ENCODE assay signal across 10 cellular contexts in genomic region chr3:42376397-42376798, GRCh38. TPM values are rescaled to one million over a fixed set of nuclear protein-coding genes. Genes with fewer than 3 reads are reported as not detected.
DNase-seq lines count a peak whose midpoint lies in the region; ATAC-seq and TF ChIP-seq lines count a peak whose summit lies in the region.
"Had no signal": no experiment of that assay in that cellular context is flagged by ENCODE, and none has a peak within 500 bp of the region (broad histone marks: within the 10 kb centered on the region; RNA-seq: fewer than 3 reads in every experiment).

No MANE protein-coding gene starts in this region.

- H3K27me3 ChIP-seq in right atrium auricular region (no peaks in the 10 kb centered on the region), testis (no peaks in the 10 kb centered on the region)
- H3K27me3 ChIP-seq: neutrophil had no signal

- TF ChIP-seq POLR2A in testis (IDR thresholded peaks at IDR 0.05), result no peak

- H3K9me3 ChIP-seq in right atrium auricular region (no peaks in the 10 kb centered on the region), testis (no peaks in the 10 kb centered on the region)
- H3K9me3 ChIP-seq: neutrophil had no signal

- WGBS in testis, 2 donors, result 70 to 73% methylated on average over 4 of the region's 4 CpGs

- H3K9me3 Mint-ChIP-seq in activated T-cell treated with anti-CD3 and anti-CD28 coated beads, Interleukin-2, amount 50 U/mL, for 72 hours, result no peaks in the 10 kb centered on the region
- H3K9me3 Mint-ChIP-seq: activated naive CD4-positive, alpha-beta T cell treated with anti-CD3 and anti-CD28 coated beads, Interleukin-2, amount 50 U/mL, for 24 hours had no signal

- peaks cover 0 to 2% of the 10 kb centered on the region in 2 donors for H3K36me3 Mint-ChIP-seq in activated T-cell treated with anti-CD3 and anti-CD28 coated beads, Interleukin-2, amount 50 U/mL, for 72 hours (ENCODE audit: insufficient read depth in 2 of 2)
- H3K36me3 Mint-ChIP-seq: activated naive CD4-positive, alpha-beta T cell treated with anti-CD3 and anti-CD28 coated beads, Interleukin-2, amount 50 U/mL, for 24 hours had no signal

- H3K27me3 Mint-ChIP-seq in activated T-cell treated with anti-CD3 and anti-CD28 coated beads, Interleukin-2, amount 50 U/mL, for 72 hours (ENCODE audit: low read depth), result peaks cover 33% of the 10 kb centered on the region
- H3K27me3 Mint-ChIP-seq: activated naive CD4-positive, alpha-beta T cell treated with anti-CD3 and anti-CD28 coated beads, Interleukin-2, amount 50 U/mL, for 24 hours had no signal

- H3K36me3 ChIP-seq in right atrium auricular region (no peaks in the 10 kb centered on the region), testis (ENCODE audit: low read depth, missing control alignments) (no peaks in the 10 kb centered on the region)
- H3K36me3 ChIP-seq: neutrophil had no signal

- no peak overlapping the region for H3K4me3 ChIP-seq in right atrium auricular region
- no peak overlapping the region for H3K4me3 ChIP-seq in testis

- H3K27ac Mint-ChIP-seq in activated T-cell treated with anti-CD3 and anti-CD28 coated beads, Interleukin-2, amount 50 U/mL, for 72 hours, result no peak overlapping the region
- H3K27ac Mint-ChIP-seq: activated naive CD4-positive, alpha-beta T cell treated with anti-CD3 and anti-CD28 coated beads, Interleukin-2, amount 50 U/mL, for 24 hours had no signal

- H3K4me1 ChIP-seq in right atrium auricular region (no peaks in the 10 kb centered on the region), testis (no peaks in the 10 kb centered on the region)

- TF ChIP-seq CTCF in right atrium auricular region (IDR thresholded peaks at IDR 0.05) (no peak), testis (IDR thresholded peaks at IDR 0.05) (no peak)

- H3K4me3 Mint-ChIP-seq in activated T-cell treated with anti-CD3 and anti-CD28 coated beads, Interleukin-2, amount 50 U/mL, for 72 hours, result no peak overlapping the region
- H3K4me3 Mint-ChIP-seq: activated naive CD4-positive, alpha-beta T cell treated with anti-CD3 and anti-CD28 coated beads, Interleukin-2, amount 50 U/mL, for 24 hours had no signal

- DNase-seq in Right ventricle myocardium superior, result peak; percentile 64
- no peak for DNase-seq in right atrium auricular region (ENCODE audit: low spot score)
- peak; percentile 75 to 83 for DNase-seq in activated T-cell treated with anti-CD3 and anti-CD28 coated beads, Interleukin-2, amount 50 U/mL, for 72 hours
- DNase-seq in iris pigment epithelial cell (ENCODE audit: low read depth), result peak; percentile 93
- DNase-seq in effector CD8-positive, alpha-beta T cell (lab: John Stamatoyannopoulos, UW), result no peak
- DNase-seq in testis, result no peak
- DNase-seq in activated effector memory CD4-positive, alpha-beta T cell treated with Interleukin-2 at 50 U/mL for 16 hours, result no peak

- intact Hi-C loops in Right ventricle myocardium superior (cut with DNase I) (no loop called here), testis (cut with DNase I; ENCODE audit: low total_unique reads) (no loop called here)

- H3K4me1 Mint-ChIP-seq in activated T-cell treated with anti-CD3 and anti-CD28 coated beads, Interleukin-2, amount 50 U/mL, for 72 hours (ENCODE audit: low read depth), result peaks cover 21% of the 10 kb centered on the region

- peak; percentile 20 for ATAC-seq in Right ventricle myocardium superior (ENCODE audit: poor library complexity)
- ATAC-seq in activated T-cell treated with anti-CD3 and anti-CD28 coated beads, Interleukin-2, amount 50 U/mL, for 72 hours (replicated peaks in 1 of 2), result peak; percentile 96 to 98
- ATAC-seq in GM21825 (IDR thresholded peaks at IDR 0.05; ENCODE audit: unreplicated experiment), result no peak

- H3K27ac ChIP-seq in right atrium auricular region (no peak overlapping the region), testis (no peak overlapping the region)

RNA-seq across cellular contexts. Expression of gene LYZL4, which starts 34.0 kb away (rescaled TPM):
- not detected for total RNA-seq in Right ventricle myocardium superior
- total RNA-seq in right atrium auricular region, result not detected
- total RNA-seq in activated T-cell treated with anti-CD3 and anti-CD28 coated beads, Interleukin-2, amount 50 U/mL, for 72 hours, result not detected
- 10 to 100 TPM; 15.2 to 28.7 TPM for total RNA-seq in testis
- polyA plus RNA-seq in testis (ENCODE audit: insufficient read depth, low read depth, low replicate concordance), result 77.2 TPM

Comparison
In these comparisons a context has a peak if more than half of its experiments do, and no peak if none do; other contexts are left out.
1. DNase-seq: peak in Right ventricle myocardium superior (single experiment), activated T-cell treated with anti-CD3 and anti-CD28 coated beads, Interleukin-2, amount 50 U/mL, for 72 hours (2 of 2) and iris pigment epithelial cell (single experiment); none in right atrium auricular region (single experiment), effector CD8-positive, alpha-beta T cell (single experiment), testis (single experiment) and activated effector memory CD4-positive, alpha-beta T cell treated with Interleukin-2 at 50 U/mL for 16 hours (single experiment).
2. RNA of gene LYZL4, which starts 34.0 kb away (total RNA-seq): 15.2 to 28.7 TPM in testis; not detected in activated T-cell treated with anti-CD3 and anti-CD28 coated beads, Interleukin-2, amount 50 U/mL, for 72 hours, not detected in Right ventricle myocardium superior (single experiment) and not detected in right atrium auricular region; every median in the first group is over 10 times any median in the second.